ENCODE assay signal across 1 cellular context in genomic region chr6:135054575-135055498, GRCh38.
A peak's percentile ranks its signal among the peaks of the same experiment; 100 is the strongest.
TF ChIP-seq lines count a peak whose summit lies in the region.

Gene HBS1L (minus strand): TSS chr6:135054822. CDS start chr6:135054691, 131 bp downstream.

TF ChIP-seq in HepG2, 621 proteins besides CTCF, POLR2A, EP300 and RAD21 (continued from another document and continues in another):
- TF ChIP-seq, protein P1, sequence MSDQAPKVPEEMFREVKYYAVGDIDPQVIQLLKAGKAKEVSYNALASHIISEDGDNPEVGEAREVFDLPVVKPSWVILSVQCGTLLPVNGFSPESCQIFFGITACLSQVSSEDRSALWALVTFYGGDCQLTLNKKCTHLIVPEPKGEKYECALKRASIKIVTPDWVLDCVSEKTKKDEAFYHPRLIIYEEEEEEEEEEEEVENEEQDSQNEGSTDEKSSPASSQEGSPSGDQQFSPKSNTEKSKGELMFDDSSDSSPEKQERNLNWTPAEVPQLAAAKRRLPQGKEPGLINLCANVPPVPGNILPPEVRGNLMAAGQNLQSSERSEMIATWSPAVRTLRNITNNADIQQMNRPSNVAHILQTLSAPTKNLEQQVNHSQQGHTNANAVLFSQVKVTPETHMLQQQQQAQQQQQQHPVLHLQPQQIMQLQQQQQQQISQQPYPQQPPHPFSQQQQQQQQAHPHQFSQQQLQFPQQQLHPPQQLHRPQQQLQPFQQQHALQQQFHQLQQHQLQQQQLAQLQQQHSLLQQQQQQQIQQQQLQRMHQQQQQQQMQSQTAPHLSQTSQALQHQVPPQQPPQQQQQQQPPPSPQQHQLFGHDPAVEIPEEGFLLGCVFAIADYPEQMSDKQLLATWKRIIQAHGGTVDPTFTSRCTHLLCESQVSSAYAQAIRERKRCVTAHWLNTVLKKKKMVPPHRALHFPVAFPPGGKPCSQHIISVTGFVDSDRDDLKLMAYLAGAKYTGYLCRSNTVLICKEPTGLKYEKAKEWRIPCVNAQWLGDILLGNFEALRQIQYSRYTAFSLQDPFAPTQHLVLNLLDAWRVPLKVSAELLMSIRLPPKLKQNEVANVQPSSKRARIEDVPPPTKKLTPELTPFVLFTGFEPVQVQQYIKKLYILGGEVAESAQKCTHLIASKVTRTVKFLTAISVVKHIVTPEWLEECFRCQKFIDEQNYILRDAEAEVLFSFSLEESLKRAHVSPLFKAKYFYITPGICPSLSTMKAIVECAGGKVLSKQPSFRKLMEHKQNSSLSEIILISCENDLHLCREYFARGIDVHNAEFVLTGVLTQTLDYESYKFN (CRISPR knock-in tag; conservative IDR thresholded peaks at IDR 0.05), result peak; percentile 70
- no peak for TF ChIP-seq ZNF484 (CRISPR knock-in tag; IDR thresholded peaks at IDR 0.05; ENCODE audit: borderline replicate concordance, low read depth)
- peak; percentile 62; the same call in 1 of the 2 replicates for TF ChIP-seq HNRNPUL1 (IDR thresholded peaks at IDR 0.05; ENCODE audit: low read depth, low read length)
- TF ChIP-seq TCF7L2 (IDR thresholded peaks at IDR 0.05; ENCODE audit: low read depth, low read length), result no peak
- TF ChIP-seq KLF16 (CRISPR knock-in tag; IDR thresholded peaks at IDR 0.05), result peak in 1 of 2 experiments; percentile 92; a peak in 2 of 4 replicates
- TF ChIP-seq USF2 (IDR thresholded peaks at IDR 0.05; ENCODE audit: low read depth, low read length), result no peak
- TF ChIP-seq USF2 (CRISPR knock-in tag; IDR thresholded peaks at IDR 0.05; ENCODE audit: borderline replicate concordance), result no peak; the same call in 1 of the 2 replicates
- TF ChIP-seq ZNF687 (CRISPR knock-in tag; IDR thresholded peaks at IDR 0.05), result peak; percentile 99
- no peak; the same call in 1 of the 2 replicates for TF ChIP-seq TSC22D2 (CRISPR knock-in tag; IDR thresholded peaks at IDR 0.05; ENCODE audit: borderline replicate concordance)
- peak; percentile 90; the same call in 1 of the 2 replicates for TF ChIP-seq ZNF747 (CRISPR knock-in tag; IDR thresholded peaks at IDR 0.05; ENCODE audit: borderline replicate concordance)
- peak; percentile 60; the same call in 1 of the 2 replicates for TF ChIP-seq NCOR1 (IDR thresholded peaks at IDR 0.05; ENCODE audit: borderline replicate concordance, low read length)
- no peak for TF ChIP-seq ZUFSP (CRISPR knock-in tag; IDR thresholded peaks at IDR 0.05; ENCODE audit: borderline replicate concordance)
- peak; percentile 90 for TF ChIP-seq RXRB (CRISPR knock-in tag; IDR thresholded peaks at IDR 0.05; ENCODE audit: borderline replicate concordance)
- no peak for TF ChIP-seq FOXP1 (IDR thresholded peaks at IDR 0.05)
- TF ChIP-seq FOXP1 (CRISPR knock-in tag; IDR thresholded peaks at IDR 0.05), result no peak; the same call in none of the 2 replicates
- TF ChIP-seq, protein P2, sequence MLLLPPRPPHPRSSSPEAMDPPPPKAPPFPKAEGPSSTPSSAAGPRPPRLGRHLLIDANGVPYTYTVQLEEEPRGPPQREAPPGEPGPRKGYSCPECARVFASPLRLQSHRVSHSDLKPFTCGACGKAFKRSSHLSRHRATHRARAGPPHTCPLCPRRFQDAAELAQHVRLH (CRISPR knock-in tag; IDR thresholded peaks at IDR 0.05; ENCODE audit: borderline replicate concordance, low read depth), result peak; percentile 92
- TF ChIP-seq ATAD3A (CRISPR knock-in tag; IDR thresholded peaks at IDR 0.05), result no peak
- TF ChIP-seq BRCA1 (CRISPR knock-in tag; IDR thresholded peaks at IDR 0.05), result peak; percentile 93
- no peak for TF ChIP-seq CSRNP1 (CRISPR knock-in tag; IDR thresholded peaks at IDR 0.05)
- peak; percentile 83 for TF ChIP-seq HNRNPLL (IDR thresholded peaks at IDR 0.05; ENCODE audit: low read depth, low read length, poor library complexity, severe bottlenecking)
- TF ChIP-seq MLXIP (CRISPR knock-in tag; IDR thresholded peaks at IDR 0.05; ENCODE audit: borderline replicate concordance), result no peak
- no peak for TF ChIP-seq ZNF841 (CRISPR knock-in tag; IDR thresholded peaks at IDR 0.05; ENCODE audit: borderline replicate concordance)
- TF ChIP-seq MTERF4 (CRISPR knock-in tag; IDR thresholded peaks at IDR 0.05), result peak; percentile 79; the same call in 1 of the 2 replicates
- TF ChIP-seq GABPA (IDR thresholded peaks at IDR 0.05; ENCODE audit: low read depth, low read length), result no peak
- no peak for TF ChIP-seq GABPA (CRISPR knock-in tag; IDR thresholded peaks at IDR 0.05; ENCODE audit: low read depth)
- peak; percentile 82 for TF ChIP-seq SALL2 (CRISPR knock-in tag; IDR thresholded peaks at IDR 0.05)
- TF ChIP-seq, protein P3, sequence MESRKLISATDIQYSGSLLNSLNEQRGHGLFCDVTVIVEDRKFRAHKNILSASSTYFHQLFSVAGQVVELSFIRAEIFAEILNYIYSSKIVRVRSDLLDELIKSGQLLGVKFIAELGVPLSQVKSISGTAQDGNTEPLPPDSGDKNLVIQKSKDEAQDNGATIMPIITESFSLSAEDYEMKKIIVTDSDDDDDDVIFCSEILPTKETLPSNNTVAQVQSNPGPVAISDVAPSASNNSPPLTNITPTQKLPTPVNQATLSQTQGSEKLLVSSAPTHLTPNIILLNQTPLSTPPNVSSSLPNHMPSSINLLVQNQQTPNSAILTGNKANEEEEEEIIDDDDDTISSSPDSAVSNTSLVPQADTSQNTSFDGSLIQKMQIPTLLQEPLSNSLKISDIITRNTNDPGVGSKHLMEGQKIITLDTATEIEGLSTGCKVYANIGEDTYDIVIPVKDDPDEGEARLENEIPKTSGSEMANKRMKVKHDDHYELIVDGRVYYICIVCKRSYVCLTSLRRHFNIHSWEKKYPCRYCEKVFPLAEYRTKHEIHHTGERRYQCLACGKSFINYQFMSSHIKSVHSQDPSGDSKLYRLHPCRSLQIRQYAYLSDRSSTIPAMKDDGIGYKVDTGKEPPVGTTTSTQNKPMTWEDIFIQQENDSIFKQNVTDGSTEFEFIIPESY (CRISPR knock-in tag; IDR thresholded peaks at IDR 0.05), result peak; percentile 15; the same call in 1 of the 2 replicates
- TF ChIP-seq, protein P4, sequence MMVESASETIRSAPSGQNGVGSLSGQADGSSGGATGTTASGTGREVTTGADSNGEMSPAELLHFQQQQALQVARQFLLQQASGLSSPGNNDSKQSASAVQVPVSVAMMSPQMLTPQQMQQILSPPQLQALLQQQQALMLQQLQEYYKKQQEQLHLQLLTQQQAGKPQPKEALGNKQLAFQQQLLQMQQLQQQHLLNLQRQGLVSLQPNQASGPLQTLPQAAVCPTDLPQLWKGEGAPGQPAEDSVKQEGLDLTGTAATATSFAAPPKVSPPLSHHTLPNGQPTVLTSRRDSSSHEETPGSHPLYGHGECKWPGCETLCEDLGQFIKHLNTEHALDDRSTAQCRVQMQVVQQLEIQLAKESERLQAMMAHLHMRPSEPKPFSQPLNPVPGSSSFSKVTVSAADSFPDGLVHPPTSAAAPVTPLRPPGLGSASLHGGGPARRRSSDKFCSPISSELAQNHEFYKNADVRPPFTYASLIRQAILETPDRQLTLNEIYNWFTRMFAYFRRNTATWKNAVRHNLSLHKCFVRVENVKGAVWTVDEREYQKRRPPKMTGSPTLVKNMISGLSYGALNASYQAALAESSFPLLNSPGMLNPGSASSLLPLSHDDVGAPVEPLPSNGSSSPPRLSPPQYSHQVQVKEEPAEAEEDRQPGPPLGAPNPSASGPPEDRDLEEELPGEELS (CRISPR knock-in tag; IDR thresholded peaks at IDR 0.05), result peak; percentile 52
- TF ChIP-seq SSRP1 (CRISPR knock-in tag; IDR thresholded peaks at IDR 0.05), result no peak
- TF ChIP-seq SIN3A (IDR thresholded peaks at IDR 0.05; ENCODE audit: borderline replicate concordance, low read depth, low read length), result peak; percentile 78; the same call in 1 of the 2 replicates
- peak; percentile 71; the same call in 1 of the 2 replicates for TF ChIP-seq MEIS1 (CRISPR knock-in tag; IDR thresholded peaks at IDR 0.05; ENCODE audit: borderline replicate concordance)
- TF ChIP-seq SYNCRIP (IDR thresholded peaks at IDR 0.05; ENCODE audit: insufficient read depth, low read depth, low read length), result no peak
- no peak for TF ChIP-seq ZNF296 (CRISPR knock-in tag; conservative IDR thresholded peaks at IDR 0.05)
